1 cellular context compared by ENCODE assay signal in the genomic region with DNA sequence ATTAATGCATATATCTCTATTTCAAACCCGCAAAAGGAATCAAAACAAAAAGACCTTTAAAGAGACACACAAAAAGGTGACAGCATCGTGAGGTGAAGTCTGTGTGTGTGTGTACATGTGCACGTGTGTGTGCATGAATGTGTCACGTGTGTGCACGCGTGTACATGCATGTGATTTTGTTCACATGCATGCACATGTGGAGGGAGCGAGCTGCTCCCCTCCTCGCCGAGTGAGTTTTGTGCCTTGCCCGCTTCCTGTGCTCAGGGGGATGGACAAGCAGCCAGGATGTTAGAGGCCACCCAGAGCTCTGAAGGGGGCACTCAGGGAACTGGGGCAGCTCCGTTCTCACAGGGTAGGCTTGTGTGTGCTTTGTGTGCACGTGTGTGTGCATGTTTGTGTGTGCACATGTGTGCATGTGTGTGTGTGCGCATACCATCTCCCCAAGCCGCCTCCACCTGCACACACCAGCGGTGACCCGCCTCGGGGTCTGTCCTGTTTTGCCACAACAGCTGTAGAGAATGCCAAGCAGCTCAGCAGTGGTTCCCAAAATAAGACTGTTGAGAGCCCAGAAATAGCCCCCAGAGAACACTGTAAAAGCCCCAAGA.
TF ChIP-seq lines count a peak whose summit lies in the region.

No MANE protein-coding gene starts in this region.

TF ChIP-seq in H1, 55 proteins besides CTCF, POLR2A, EP300 and RAD21:
- TF ChIP-seq HDAC6 (IDR thresholded peaks at IDR 0.05; ENCODE audit: low read depth, low read length) (no peak), FOSL1 (IDR thresholded peaks at IDR 0.05; ENCODE audit: insufficient read depth, low read depth, low read length) (no peak), BCL11A (IDR thresholded peaks at IDR 0.05; ENCODE audit: low read depth in 2 of 2, low read length in 2 of 2) (no peak), CTBP2 (IDR thresholded peaks at IDR 0.05; ENCODE audit: borderline replicate concordance, insufficient read depth, insufficient read length, low read length) (no peak), RNF2 (IDR thresholded peaks at IDR 0.05; ENCODE audit: borderline replicate concordance, low read depth, low read length, missing control alignments, poor library complexity, severe bottlenecking) (no peak), BRCA1 (IDR thresholded peaks at IDR 0.05; ENCODE audit: low read depth, low read length) (no peak), SP1 (IDR thresholded peaks at IDR 0.05; ENCODE audit: low read depth, low read length) (no peak), CBX8 (IDR thresholded peaks at IDR 0.05; ENCODE audit: borderline replicate concordance, low read depth, low read length) (no peak), SRF (IDR thresholded peaks at IDR 0.05; ENCODE audit: low read depth, low read length) (no peak), KDM4A (IDR thresholded peaks at IDR 0.05; ENCODE audit: low read depth, low read length, severe bottlenecking) (no peak), KDM1A (IDR thresholded peaks at IDR 0.05; ENCODE audit: borderline replicate concordance, low read length) (no peak), TBP (IDR thresholded peaks at IDR 0.05; ENCODE audit: low read depth, low read length) (no peak), ZNF274 (IDR thresholded peaks at IDR 0.05; ENCODE audit: borderline replicate concordance, extremely low read depth, low read length) (no peak), SP4 (IDR thresholded peaks at IDR 0.05; ENCODE audit: low read length) (no peak), GABPA (IDR thresholded peaks at IDR 0.05; ENCODE audit: borderline replicate concordance, insufficient read depth, low read length) (no peak), RXRA (IDR thresholded peaks at IDR 0.05; ENCODE audit: insufficient read depth, low read depth, low read length) (no peak)
